ENCODE assay signal across 9 cellular contexts in genomic region chr15:29670945-29671307, GRCh38.
DNase-seq lines count a peak whose midpoint lies in the region; ATAC-seq and TF ChIP-seq lines count a peak whose summit lies in the region.
"Had no signal": no experiment of that assay in that cellular context is flagged by ENCODE, and none has a peak within 500 bp of the region (broad histone marks: within the 10 kb centered on the region; RNA-seq: fewer than 3 reads in every experiment).

No MANE protein-coding gene starts in this region.

- H3K14ac ChIP-seq in mesenchymal stem cell (ENCODE audit: low read length in 2 of 2) = no peak overlapping the region

- no peak overlapping the region for H3K18ac ChIP-seq in mesenchymal stem cell (ENCODE audit: low read depth in 1 of 2, low read length in 2 of 2)

- H2BK5ac ChIP-seq in mesenchymal stem cell (ENCODE audit: low read depth, low read length, poor library complexity, severe bottlenecking) = no peak overlapping the region

- H3K36me3 ChIP-seq in ACC112 (ENCODE audit: insufficient read depth, low read length) (no peaks in the 10 kb centered on the region), mesenchymal stem cell (ENCODE audit: control insufficient read depth in 1 of 2, insufficient read depth in 2 of 2, low read depth in 1 of 2, low read length in 2 of 2) (no peaks in the 10 kb centered on the region), SJCRH30 (no peaks in the 10 kb centered on the region)

- no peaks in the 10 kb centered on the region for H3K79me1 ChIP-seq in mesenchymal stem cell (replicated peaks; ENCODE audit: low read length, poor library complexity, severe bottlenecking)

- H3K79me2 ChIP-seq in ACC112 (ENCODE audit: control insufficient read depth, insufficient read depth, low read length, unreplicated experiment) = peaks cover 5% of the 10 kb centered on the region

- H2BK12ac ChIP-seq in mesenchymal stem cell (ENCODE audit: low read length in 2 of 2) = no peak overlapping the region

- peak overlapping the region; percentile 65 for H3K4me3 ChIP-seq in ACC112 (ENCODE audit: low read depth, low read length)
- no peak overlapping the region for H3K4me3 ChIP-seq in dorsolateral prefrontal cortex
- H3K4me3 ChIP-seq in mesenchymal stem cell (ENCODE audit: insufficient read depth in 1 of 2, low read depth in 1 of 2, low read length in 2 of 2) = peak overlapping the region in 1 of 2 experiments; percentile 32
- no peak overlapping the region for H3K4me3 ChIP-seq in SJCRH30
- H3K4me3 ChIP-seq: GM12878 had no signal

- ATAC-seq in HG02763 (IDR thresholded peaks at IDR 0.05; ENCODE audit: unreplicated experiment) = no peak
- ATAC-seq: GM12878 had no signal

- H2AFZ ChIP-seq in ACC112 (ENCODE audit: low read length, unreplicated experiment) (no peak overlapping the region), mesenchymal stem cell (ENCODE audit: low read depth, low read length) (no peak overlapping the region)

- H3K4me2 ChIP-seq in mesenchymal stem cell (ENCODE audit: low read length, poor library complexity, severe bottlenecking) = peak overlapping the region; percentile 64

- H3K27ac ChIP-seq in ACC112 (ENCODE audit: low read depth, low read length) (peak overlapping the region; percentile 98), dorsolateral prefrontal cortex (peak overlapping the region in 35 of 59 donors; percentile 4 to 81 (median 39)), mesenchymal stem cell (ENCODE audit: low read length, poor library complexity, severe bottlenecking) (peak overlapping the region; percentile 38), SJCRH30 (no peak overlapping the region)

- no peak overlapping the region for H4K91ac ChIP-seq in mesenchymal stem cell (ENCODE audit: low read length)

- peak; percentile 94 for DNase-seq in LoVo (ENCODE audit: low spot score)
- no peak for DNase-seq in dorsolateral prefrontal cortex
- peak; percentile 38 for DNase-seq in mesenchymal stem cell
- no peak for DNase-seq in HuH-7 (ENCODE audit: low spot score)
- no peak for DNase-seq in SJCRH30
- DNase-seq in Ammon's horn (ENCODE audit: low spot score) = no peak

- no peak for TF ChIP-seq CTCF in dorsolateral prefrontal cortex (IDR thresholded peaks at IDR 0.05 in 54 of 56, conservative IDR thresholded peaks at IDR 0.05 in 2 of 56; ENCODE audit: low read depth in 1 of 56, partially characterized antibody in 56 of 56)

- H3K27me3 ChIP-seq in ACC112 (ENCODE audit: insufficient read depth, low read length) (no peaks in the 10 kb centered on the region), dorsolateral prefrontal cortex (no peaks in the 10 kb centered on the region), mesenchymal stem cell (ENCODE audit: control insufficient read depth in 1 of 2, insufficient read depth in 1 of 2, low read length in 2 of 2) (peaks cover 0 to 16% of the 10 kb centered on the region in 2 experiments), SJCRH30 (no peaks in the 10 kb centered on the region)

- H3K9ac ChIP-seq in mesenchymal stem cell (ENCODE audit: low read length) = peak overlapping the region; percentile 43

- H4K8ac ChIP-seq in mesenchymal stem cell (ENCODE audit: low read length) = no peak overlapping the region

- intact Hi-C loops in dorsolateral prefrontal cortex (cut with DNase I) = no loop called here

- H2BK120ac ChIP-seq in mesenchymal stem cell (ENCODE audit: low read depth, low read length) = no peak overlapping the region

- H3K9me3 ChIP-seq in mesenchymal stem cell (ENCODE audit: control insufficient read depth, low read length) (no peaks in the 10 kb centered on the region), SJCRH30 (replicated peaks) (no peaks in the 10 kb centered on the region)

- peaks cover 41% of the 10 kb centered on the region for H3K4me1 ChIP-seq in ACC112 (ENCODE audit: control insufficient read depth, insufficient read depth, low read length, unreplicated experiment)
- peaks cover 30% of the 10 kb centered on the region for H3K4me1 ChIP-seq in mesenchymal stem cell (ENCODE audit: control insufficient read depth, insufficient read depth, low read depth, low read length)
- H3K4me1 ChIP-seq in SJCRH30 = no peaks in the 10 kb centered on the region

- no peak overlapping the region for H3K23ac ChIP-seq in mesenchymal stem cell (ENCODE audit: low read length in 2 of 2)

- no peak overlapping the region for H3K4ac ChIP-seq in mesenchymal stem cell (ENCODE audit: low read depth in 1 of 2, low read length in 2 of 2)

- H2AK5ac ChIP-seq in mesenchymal stem cell (ENCODE audit: low read length, severe bottlenecking) = no peak overlapping the region

- 64% methylated on average over 5 of the region's 6 CpGs for WGBS in mesenchymal stem cell

- no peak overlapping the region for H2BK15ac ChIP-seq in mesenchymal stem cell (ENCODE audit: low read depth, poor library complexity, severe bottlenecking)

Comparison
In these comparisons a context has a peak if more than half of its experiments do, and no peak if none do; other contexts are left out.
1. DNase-seq: peak in LoVo (single experiment) and mesenchymal stem cell (single experiment); none in dorsolateral prefrontal cortex (0 of 10), HuH-7 (single experiment), SJCRH30 (0 of 2) and Ammon's horn (single experiment).